In the genomic region with DNA sequence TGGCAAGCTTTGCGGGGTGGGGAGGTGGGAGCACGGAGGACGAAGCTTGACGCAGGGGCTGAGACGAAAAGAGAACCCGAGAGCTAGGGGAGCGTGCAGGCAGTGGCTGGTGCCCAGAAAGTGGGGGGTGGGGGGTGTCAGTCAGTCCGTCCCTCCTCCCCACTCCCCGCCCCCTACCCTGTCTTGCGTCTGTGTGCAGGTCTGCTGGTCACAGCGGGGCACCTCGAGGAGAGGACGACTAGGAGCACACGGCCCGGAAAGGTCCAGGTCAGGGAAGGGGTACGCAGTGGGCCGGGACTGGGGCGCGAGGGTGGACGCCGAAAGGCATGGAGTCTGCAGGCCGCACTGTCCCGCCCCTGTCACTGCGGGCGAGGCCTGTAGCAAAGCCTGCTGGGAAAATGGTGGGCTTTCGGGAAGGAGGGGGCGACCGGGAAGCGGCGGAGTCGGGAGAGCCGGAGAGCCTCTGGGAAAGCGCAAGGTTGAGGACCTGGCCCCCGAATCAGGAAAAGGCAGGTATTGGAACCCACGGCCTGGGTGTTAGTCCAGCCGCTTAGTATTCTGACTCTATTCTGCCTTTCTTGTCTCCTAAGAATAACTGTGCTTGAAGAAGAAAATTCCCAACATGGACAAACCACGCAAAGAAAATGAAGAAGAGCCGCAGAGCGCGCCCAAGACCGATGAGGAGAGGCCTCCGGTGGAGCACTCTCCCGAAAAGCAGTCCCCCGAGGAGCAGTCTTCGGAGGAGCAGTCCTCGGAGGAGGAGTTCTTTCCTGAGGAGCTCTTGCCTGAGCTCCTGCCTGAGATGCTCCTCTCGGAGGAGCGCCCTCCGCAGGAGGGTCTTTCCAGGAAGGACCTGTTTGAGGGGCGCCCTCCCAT, we compare ENCODE assay signal across 8 cellular contexts. TPM values are rescaled to one million over a fixed set of nuclear protein-coding genes. Genes with fewer than 3 reads are reported as not detected.
DNase-seq lines count a peak whose midpoint lies in the region; ATAC-seq and TF ChIP-seq lines count a peak whose summit lies in the region.

No MANE protein-coding gene starts in this region.

- TF ChIP-seq CTCF in GM12872 (IDR thresholded peaks at IDR 0.05; ENCODE audit: insufficient read depth, low read depth, low read length), result peak; percentile 20; the same call in 1 of the 3 replicates
- TF ChIP-seq CTCF in esophagus muscularis mucosa (IDR thresholded peaks at IDR 0.05), result peak; percentile 45 to 53 (median 47)
- no peak for TF ChIP-seq CTCF in thoracic aorta (IDR thresholded peaks at IDR 0.05)

- H3K4me1 ChIP-seq in esophagus muscularis mucosa (peaks cover 5 to 37% (median 23%) of the 10 kb centered on the region in 4 donors), thoracic aorta (ENCODE audit: control insufficient read depth in 1 of 2, low read depth in 2 of 2) (peaks cover 0 to 11% of the 10 kb centered on the region in 2 donors)

- H3K4me3 ChIP-seq in esophagus muscularis mucosa, result peak overlapping the region; percentile 62 to 75 (median 67)
- peak overlapping the region; percentile 86 for H3K4me3 ChIP-seq in thoracic aorta

- H3K36me3 ChIP-seq in esophagus muscularis mucosa (no peaks in the 10 kb centered on the region), thoracic aorta (no peaks in the 10 kb centered on the region)

- TF ChIP-seq POLR2A in esophagus muscularis mucosa (IDR thresholded peaks at IDR 0.05; ENCODE audit: low read depth), result no peak

- 20% methylated on average over 32 of the region's 50 CpGs for WGBS in esophagus muscularis mucosa

- H3K9me3 ChIP-seq in esophagus muscularis mucosa (no peaks in the 10 kb centered on the region), thoracic aorta (no peaks in the 10 kb centered on the region)

- intact Hi-C loops in esophagus muscularis mucosa (cut with DNase I), result loop anchor here (5.0 kb wide), 2 partner anchors 53 to 97 kb away; no protein-coding TSS in a partner anchor

- H3K27me3 ChIP-seq in esophagus muscularis mucosa (no peaks in the 10 kb centered on the region), thoracic aorta (replicated peaks; ENCODE audit: insufficient read depth) (no peaks in the 10 kb centered on the region)

- ATAC-seq in HG02885 (IDR thresholded peaks at IDR 0.05; ENCODE audit: poor library complexity, unreplicated experiment), result peak; percentile 48
- no peak for ATAC-seq in thoracic aorta (ENCODE audit: insufficient number of reproducible peaks, low FRiP score, low read depth)

- peak; percentile 54 for TF ChIP-seq EP300 in esophagus muscularis mucosa (IDR thresholded peaks at IDR 0.05)

- DNase-seq in NCI-H2196 treated with DMSO at 0.1 percent for 48 hours (lab: John Stamatoyannopoulos, UW; ENCODE audit: unreplicated experiment), result peak; percentile 25
- DNase-seq in activated T-cell treated with anti-CD3 and anti-CD28 coated beads for 24 hours (ENCODE audit: low read depth), result peak; percentile 9
- DNase-seq in esophagus muscularis mucosa (ENCODE audit: extremely low spot score), result no peak
- peak; percentile 62 for DNase-seq in mucosa of gallbladder (ENCODE audit: low spot score)
- no peak for DNase-seq in thoracic aorta (ENCODE audit: low spot score)
- DNase-seq in T-helper 9 cell, result no peak

- H3K27ac ChIP-seq in esophagus muscularis mucosa (replicated peaks in 1 of 4), result peak overlapping the region; percentile 90 to 93 (median 92)
- H3K27ac ChIP-seq in thoracic aorta, result peak overlapping the region; percentile 93 to 94

RNA-seq across cellular contexts. Expression of gene TCEAL1, which starts 0.8 kb away (rescaled TPM):
- total RNA-seq in esophagus muscularis mucosa, result 100 to 1,000 TPM; 192 to 287 (median 217) TPM
- 37.5 TPM for total RNA-seq in mucosa of gallbladder
- 100 to 1,000 TPM; 108 to 134 TPM for total RNA-seq in thoracic aorta

RNA-seq across cellular contexts. Expression of gene TCEAL3, which starts 21.8 kb away (rescaled TPM):
- 100 to 1,000 TPM; 108 to 218 (median 150) TPM for total RNA-seq in esophagus muscularis mucosa
- 34.2 TPM for total RNA-seq in mucosa of gallbladder
- total RNA-seq in thoracic aorta, result 100 to 1,000 TPM in 1 of 2 donors, 10 to 100 TPM in 1; 87.3 to 103 TPM

RNA-seq across cellular contexts. Expression of gene TCEAL4, which starts 44.2 kb away (rescaled TPM):
- total RNA-seq in esophagus muscularis mucosa (100 to 1,000 TPM; 343 to 818 (median 418) TPM), mucosa of gallbladder (86.4 TPM), thoracic aorta (100 to 1,000 TPM; 334 to 386 TPM)

RNA-seq across cellular contexts. Expression of gene MORF4L2, which starts 57.0 kb away (rescaled TPM):
- total RNA-seq in esophagus muscularis mucosa (100 to 1,000 TPM; 299 to 400 (median 353) TPM), mucosa of gallbladder (254 TPM), thoracic aorta (100 to 1,000 TPM; 559 to 708 TPM)

Comparison
In these comparisons a context has a peak if more than half of its experiments do, and no peak if none do; other contexts are left out.
1. DNase-seq: peak in NCI-H2196 treated with DMSO at 0.1 percent for 48 hours (single experiment), activated T-cell treated with anti-CD3 and anti-CD28 coated beads for 24 hours (single experiment) and mucosa of gallbladder (single experiment); none in esophagus muscularis mucosa (single experiment), thoracic aorta (single experiment) and T-helper 9 cell (single experiment).